In the genomic region with DNA sequence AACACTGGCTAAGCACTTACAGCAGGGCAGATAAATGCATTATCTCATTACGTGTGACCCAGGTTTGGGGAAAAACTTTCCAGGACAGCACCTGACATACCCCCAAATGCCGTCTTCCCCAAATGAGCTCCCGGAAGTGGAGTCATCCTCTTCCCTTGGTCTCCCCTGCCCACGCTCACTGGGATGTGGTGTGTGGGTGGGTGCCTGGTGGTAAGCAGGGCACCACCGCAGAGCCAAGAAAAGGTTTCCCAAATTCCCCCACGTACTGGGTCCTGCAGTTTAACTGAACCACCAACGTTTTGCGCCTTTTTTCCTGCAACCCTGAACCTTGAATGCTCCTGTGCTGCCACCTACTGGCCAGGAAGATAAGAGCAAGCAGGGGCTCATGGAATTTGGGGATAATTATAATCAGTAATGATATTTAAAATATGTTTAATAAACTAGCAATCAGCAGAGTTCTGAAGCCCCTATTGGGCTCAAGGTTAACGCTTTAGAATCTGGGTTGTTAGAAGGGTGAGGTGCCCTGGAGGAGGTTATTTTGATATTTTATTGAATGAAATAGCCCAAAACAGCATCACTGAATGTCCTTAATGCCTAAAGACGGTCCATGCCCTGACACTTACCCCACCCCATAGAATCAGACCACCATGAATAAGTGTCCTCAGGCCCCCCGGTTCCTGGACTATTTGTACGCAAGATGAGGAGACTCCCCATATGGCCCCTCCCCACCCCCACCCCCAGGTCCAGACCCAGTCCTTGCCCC, we compare ENCODE assay signal across 8 cellular contexts.
A peak's percentile ranks its signal among the peaks of the same experiment; 100 is the strongest.
DNase-seq lines count a peak whose midpoint lies in the region; ATAC-seq and TF ChIP-seq lines count a peak whose summit lies in the region.

No MANE protein-coding gene starts in this region.

- DNase-seq in ACHN (peak; percentile 67), GM13977 (ENCODE audit: low spot score) (peak; percentile 72), NCI-H446 (lab: John Stamatoyannopoulos, UW) (peak; percentile 43 to 79), middle frontal gyrus (ENCODE audit: extremely low spot score, low spot score) (peak; percentile 56)
- DNase-seq in activated CD4-positive, alpha-beta T cell treated with anti-CD3 and anti-CD28 coated beads, Interleukin-2, amount 50 U/mL, for 4 hours: peak; percentile 51 to 59
- DNase-seq in effector CD8-positive, alpha-beta T cell (lab: John Stamatoyannopoulos, UW): peak; percentile 46
- DNase-seq in stimulated activated CD8-positive, alpha-beta memory T cell treated with anti-CD3 and anti-CD28 coated beads, Interleukin-7, amount 100 ng/mL, for 48 hours (ENCODE audit: extremely low read depth in 1 of 2, low read depth in 1 of 2): peak; percentile 7 to 25

- ATAC-seq in GM19467 (IDR thresholded peaks at IDR 0.05; ENCODE audit: unreplicated experiment): no peak

- in situ Hi-C loops in ACHN (cut with HindIII; ENCODE audit: low pct_ligation_motif_present, low pct_unique_long_range_greater_than_20kb, low sequenced_read_pairs) (no loop called here), GM13977 (cut with MboI; ENCODE audit: low pct_unique_long_range_greater_than_20kb, low sequenced_read_pairs, unreplicated experiment) (no loop called here)

- peak; percentile 91 for TF ChIP-seq CTCF in GM13977 (IDR thresholded peaks at IDR 0.05; ENCODE audit: extremely low read depth, insufficient read depth, missing control alignments)

Comparison
In these comparisons a context has a peak if more than half of its experiments do, and no peak if none do; other contexts are left out.
1. DNase-seq: peak in every context shown above with its lines; median percentile 72 in GM13977; 67 in ACHN; 61 in NCI-H446; 56 in middle frontal gyrus; 55 in activated CD4-positive, alpha-beta T cell treated with anti-CD3 and anti-CD28 coated beads, Interleukin-2, amount 50 U/mL, for 4 hours; 46 in effector CD8-positive, alpha-beta T cell; 16 in stimulated activated CD8-positive, alpha-beta memory T cell treated with anti-CD3 and anti-CD28 coated beads, Interleukin-7, amount 100 ng/mL, for 48 hours.